In the genomic region with DNA sequence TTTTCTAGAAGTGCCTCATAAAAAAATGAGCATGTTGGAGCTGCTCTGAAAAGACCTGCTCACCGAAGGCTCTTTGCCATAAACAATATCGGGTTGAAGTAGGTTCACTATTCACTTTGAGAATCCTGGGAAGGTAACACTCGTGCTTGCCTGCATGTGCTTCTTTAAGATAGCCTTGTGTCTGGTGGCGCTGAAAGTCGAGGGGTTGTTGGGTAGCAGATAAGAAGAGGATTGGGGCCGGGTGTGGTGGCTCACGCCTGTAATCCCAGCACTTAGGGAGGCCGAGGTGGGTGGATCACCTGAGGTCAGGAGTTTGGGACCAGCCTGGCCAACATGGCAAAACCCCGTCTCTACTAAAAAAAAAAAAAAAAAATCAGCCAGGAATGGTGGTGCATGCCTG, we compare ENCODE assay signal across 10 cellular contexts. TPM values are rescaled to one million over a fixed set of nuclear protein-coding genes. Genes with fewer than 3 reads are reported as not detected.
DNase-seq lines count a peak whose midpoint lies in the region; ATAC-seq, FAIRE-seq and TF ChIP-seq lines count a peak whose summit lies in the region.
"Not testable (repeated sequence)": the region's sequence is repeated elsewhere in the genome, so short reads cannot be mapped to it uniquely, and the experiment has no call there.
"Had no signal": no experiment of that assay in that cellular context is flagged by ENCODE, and none has a peak within 500 bp of the region (broad histone marks: within the 10 kb centered on the region; RNA-seq: fewer than 3 reads in every experiment).

No MANE protein-coding gene starts in this region.

- H4K91ac ChIP-seq in IMR-90 (ENCODE audit: insufficient read depth, low read depth, low read length) = not testable (repeated sequence)

- not testable (repeated sequence) for H3K14ac ChIP-seq in IMR-90 (replicated peaks; ENCODE audit: low read depth, low read length)

- not testable (repeated sequence) for TF ChIP-seq POLR2A in IMR-90 (IDR thresholded peaks at IDR 0.05; ENCODE audit: low read depth, low read length); K562 (conservative IDR thresholded peaks at IDR 0.05); endothelial cell of umbilical vein (IDR thresholded peaks at IDR 0.05; ENCODE audit: low read depth, low read length); sigmoid colon (IDR thresholded peaks at IDR 0.05)

- dilution Hi-C loops in IMR-90 (cut with HindIII; ENCODE audit: low sequenced_read_pairs, unreplicated experiment); endothelial cell of umbilical vein (cut with MboI; ENCODE audit: extremely low pct_ligation_motif_present, low sequenced_read_pairs): not testable (repeated sequence)

- not testable (repeated sequence) for H3K27ac ChIP-seq in IMR-90 (ENCODE audit: insufficient read depth, low read length); K562 (ENCODE audit: extremely low read depth, low read depth, low read length); sigmoid colon
- H3K27ac ChIP-seq in endothelial cell of umbilical vein (ENCODE audit: insufficient read depth, low read depth, low read length) = peak overlapping the region; percentile 78

- POLR2A ChIA-PET in IMR-90 (lab: Charles Lee; ENCODE audit: unreplicated experiment); activated CD8-positive, alpha-beta T cell treated with anti-CD3 and anti-CD28 coated beads, Interleukin-2, amount 10 ng/mL, durations not matched to agents 7 days and 5 days (lab: Charles Lee); K562 (lab: Yijun Ruan, JAX); endothelial cell of umbilical vein (lab: Charles Lee): not testable (repeated sequence)

- not testable (repeated sequence) for TF ChIP-seq CTCF in IMR-90 (conservative IDR thresholded peaks at IDR 0.05; ENCODE audit: low read depth, low read length); K562 (IDR thresholded peaks at IDR 0.05 in 2 of 3, conservative IDR thresholded peaks at IDR 0.05 in 1 of 3; ENCODE audit: insufficient read depth in 2 of 3, low read depth in 1 of 3, low read length in 3 of 3); endothelial cell of umbilical vein (IDR thresholded peaks at IDR 0.05; ENCODE audit: extremely low read depth in 1 of 2, insufficient read depth in 1 of 2, low read depth in 1 of 2, low read length in 2 of 2); sigmoid colon (IDR thresholded peaks at IDR 0.05)

- not testable (repeated sequence) for H3K9ac ChIP-seq in IMR-90 (ENCODE audit: low read depth, low read length); K562 (ENCODE audit: insufficient read depth in 1 of 2, low read depth in 2 of 2, low read length in 2 of 2); endothelial cell of umbilical vein (replicated peaks; ENCODE audit: extremely low read depth, insufficient read depth, low read length)

- not testable (repeated sequence) for H3K56ac ChIP-seq in IMR-90 (ENCODE audit: extremely low read depth, insufficient read depth, low read length)

- not testable (repeated sequence) for H2AK5ac ChIP-seq in IMR-90 (ENCODE audit: low read depth, low read length)

- not testable (repeated sequence) for TF ChIP-seq RAD21 in IMR-90 (IDR thresholded peaks at IDR 0.05; ENCODE audit: low read length); K562 (CRISPR knock-in tag; conservative IDR thresholded peaks at IDR 0.05 in 1 of 2, IDR thresholded peaks at IDR 0.05 in 1 of 2)

- FAIRE-seq in K562 (lab: Jason Lieb, UNC); endothelial cell of umbilical vein (lab: Jason Lieb, UNC): not testable (repeated sequence)

- not testable (repeated sequence) for H3K4me3 Mint-ChIP-seq in activated CD8-positive, alpha-beta T cell treated with anti-CD3 and anti-CD28 coated beads, Interleukin-2, amount 10 ng/mL, durations not matched to agents 7 days and 5 days; activated naive CD8-positive, alpha-beta T cell

- not testable (repeated sequence) for H2AFZ ChIP-seq in IMR-90 (replicated peaks; ENCODE audit: low read length, poor library complexity); K562 (ENCODE audit: low read depth, low read length); endothelial cell of umbilical vein (ENCODE audit: low read depth, low read length)

- not testable (repeated sequence) for H3K27me3 ChIP-seq in IMR-90 (ENCODE audit: control insufficient read depth, insufficient read depth, low read length); K562 (ENCODE audit: control insufficient read depth in 2 of 2, insufficient read depth in 2 of 2, low read length in 2 of 2); endothelial cell of umbilical vein (ENCODE audit: control insufficient read depth in 2 of 2, insufficient read depth in 2 of 2, low read length in 2 of 2); sigmoid colon

- not testable (repeated sequence) for H3K79me2 ChIP-seq in K562 (ENCODE audit: control insufficient read depth, insufficient read depth, low read length); endothelial cell of umbilical vein (ENCODE audit: control insufficient read depth, insufficient read depth, low read length)

- not testable (repeated sequence) for H2BK20ac ChIP-seq in IMR-90 (ENCODE audit: low read depth, low read length)

- not testable (repeated sequence) for ATAC-seq in IMR-90 (ENCODE audit: low read depth); activated CD8-positive, alpha-beta T cell treated with anti-CD3 and anti-CD28 coated beads, Interleukin-2, amount 10 ng/mL, durations not matched to agents 7 days and 5 days; K562

- not testable (repeated sequence) for H3K18ac ChIP-seq in IMR-90 (ENCODE audit: low read depth, low read length)

- BruUV-seq in IMR-90 (replicated peaks; lab: Mats Ljungman, UMichigan); K562 (replicated peaks; lab: Mats Ljungman, UMichigan); endothelial cell of umbilical vein (replicated peaks; lab: Mats Ljungman, UMichigan): not testable (repeated sequence)

- 87% methylated on average over 3 of the region's 9 CpGs; no CpG with 5 or more reads in 1 of the 2 experiments for WGBS in IMR-90 (ENCODE audit: extremely low coverage in 2 of 2, insufficient read length in 1 of 2), 2 experiments
- WGBS in K562 (ENCODE audit: insufficient coverage, low coverage, missing lambda C conversion rate) = 44% methylated on average over 5 of the region's 9 CpGs
- 84 to 95% methylated on average over 9 of the region's 9 CpGs for WGBS in sigmoid colon, 2 donors

- not testable (repeated sequence) for H3K9me3 ChIP-seq in IMR-90 (ENCODE audit: control insufficient read depth, insufficient read depth, low read length); K562 (replicated peaks; ENCODE audit: control insufficient read depth, insufficient read depth, low read depth, low read length); endothelial cell of umbilical vein (replicated peaks; ENCODE audit: control insufficient read depth, insufficient read depth, low read length); sigmoid colon

- H2AK9ac ChIP-seq in IMR-90 (replicated peaks; ENCODE audit: low read depth, low read length, poor library complexity) = peak overlapping the region; percentile 35

- not testable (repeated sequence) for H3K23ac ChIP-seq in IMR-90 (ENCODE audit: low read depth, low read length)

- not testable (repeated sequence) for H3K4me2 ChIP-seq in IMR-90 (ENCODE audit: low read depth, low read length); K562 (ENCODE audit: insufficient read depth, low read length); endothelial cell of umbilical vein (ENCODE audit: insufficient read depth, low read length)

- not testable (repeated sequence) for H2BK15ac ChIP-seq in IMR-90 (ENCODE audit: low read depth, low read length)

- not testable (repeated sequence) for H4K8ac ChIP-seq in IMR-90 (ENCODE audit: low read depth in 2 of 2, low read length in 2 of 2)

- not testable (repeated sequence) for H2BK120ac ChIP-seq in IMR-90 (ENCODE audit: low read depth, low read length)

- H3K36me3 ChIP-seq in IMR-90 (ENCODE audit: control insufficient read depth, insufficient read depth, low read length) (peaks cover 23% of the 10 kb centered on the region), endothelial cell of umbilical vein (ENCODE audit: control insufficient read depth in 2 of 2, extremely low read depth in 1 of 2, insufficient read depth in 2 of 2, low read length in 2 of 2) (peaks cover 0 to 17% of the 10 kb centered on the region in 2 experiments), sigmoid colon (peaks cover 0 to 53% (median 5%) of the 10 kb centered on the region in 4 donors)
- H3K36me3 ChIP-seq in K562 (ENCODE audit: control insufficient read depth, insufficient read depth, low read length) = not testable (repeated sequence)

- not testable (repeated sequence) for DNase-seq in IMR-90; activated CD8-positive, alpha-beta T cell treated with anti-CD3 and anti-CD28 coated beads, Interleukin-2, amount 10 ng/mL, durations not matched to agents 7 days and 5 days; endothelial cell of umbilical vein (ENCODE audit: low read depth, low spot score)
- DNase-seq in K562 (ENCODE audit: extremely low read depth in 1 of 4, low spot score in 3 of 4) (peak in 1 of 4 experiments; percentile 15), sigmoid colon (peak; percentile 52)

- H2BK5ac ChIP-seq in IMR-90 (ENCODE audit: low read depth, low read length, poor library complexity, severe bottlenecking) = not testable (repeated sequence)

- peaks cover 78% of the 10 kb centered on the region for H3K4me1 Mint-ChIP-seq in activated CD8-positive, alpha-beta T cell treated with anti-CD3 and anti-CD28 coated beads, Interleukin-2, amount 10 ng/mL, durations not matched to agents 7 days and 5 days (ENCODE audit: low read depth)
- H3K4me1 Mint-ChIP-seq in activated naive CD8-positive, alpha-beta T cell (ENCODE audit: low read depth) = peaks cover 58% of the 10 kb centered on the region

- H3K27ac Mint-ChIP-seq in activated CD8-positive, alpha-beta T cell treated with anti-CD3 and anti-CD28 coated beads, Interleukin-2, amount 10 ng/mL, durations not matched to agents 7 days and 5 days = peak overlapping the region; percentile 27
- peak overlapping the region; percentile 22 for H3K27ac Mint-ChIP-seq in activated naive CD8-positive, alpha-beta T cell

- in situ Hi-C loops in IMR-90 (cut with MboI; ENCODE audit: low sequenced_read_pairs); K562 (cut with MboI): not testable (repeated sequence)

- H3K79me1 ChIP-seq in IMR-90 (ENCODE audit: low read depth in 1 of 2, low read length in 2 of 2) = not testable (repeated sequence)

- not testable (repeated sequence) for H3K27me3 Mint-ChIP-seq in activated CD8-positive, alpha-beta T cell treated with anti-CD3 and anti-CD28 coated beads, Interleukin-2, amount 10 ng/mL, durations not matched to agents 7 days and 5 days (ENCODE audit: low read depth); activated naive CD8-positive, alpha-beta T cell

- H3K4ac ChIP-seq in IMR-90 (ENCODE audit: low read depth, low read length) = not testable (repeated sequence)

- not testable (repeated sequence) for H4K5ac ChIP-seq in IMR-90 (ENCODE audit: low read depth, low read length)

- intact Hi-C loops in IMR-90 (cut with micrococcal nuclease); K562 (cut with micrococcal nuclease); sigmoid colon (cut with DNase I): not testable (repeated sequence)
- intact Hi-C loops in endothelial cell of umbilical vein (cut with micrococcal nuclease) = loop anchor here (5.0 kb wide), 2 partner anchors 41 to 79 kb away; a partner anchor contains a TSS

- H3K9me1 ChIP-seq in IMR-90 (ENCODE audit: insufficient read depth, low read length); K562 (ENCODE audit: control insufficient read depth, insufficient read depth, low read length); endothelial cell of umbilical vein (replicated peaks; ENCODE audit: control insufficient read depth, extremely low read depth, insufficient read depth, low read length): not testable (repeated sequence)

- peaks cover 79% of the 10 kb centered on the region for H3K36me3 Mint-ChIP-seq in activated CD8-positive, alpha-beta T cell treated with anti-CD3 and anti-CD28 coated beads, Interleukin-2, amount 10 ng/mL, durations not matched to agents 7 days and 5 days (ENCODE audit: low read depth)
- H3K36me3 Mint-ChIP-seq in activated naive CD8-positive, alpha-beta T cell = peaks cover 24% of the 10 kb centered on the region

- not testable (repeated sequence) for H4K20me1 ChIP-seq in IMR-90 (ENCODE audit: insufficient read depth, low read length); K562 (replicated peaks; ENCODE audit: control insufficient read depth, insufficient read depth, low read length); endothelial cell of umbilical vein (replicated peaks; ENCODE audit: control insufficient read depth, extremely low read depth, insufficient read depth, low read length)

- not testable (repeated sequence) for H3K4me3 ChIP-seq in IMR-90 (ENCODE audit: insufficient read depth, low read depth, low read length); K562; endothelial cell of umbilical vein (replicated peaks in 1 of 3; ENCODE audit: insufficient read depth in 1 of 3, low read depth in 1 of 3, low read length in 3 of 3); sigmoid colon

- not testable (repeated sequence) for H3K4me1 ChIP-seq in IMR-90 (ENCODE audit: control insufficient read depth, insufficient read depth, low read length); K562 (replicated peaks in 1 of 2; ENCODE audit: control insufficient read depth in 2 of 2, insufficient read depth in 2 of 2, low read length in 2 of 2); sigmoid colon
- peaks cover 14% of the 10 kb centered on the region for H3K4me1 ChIP-seq in endothelial cell of umbilical vein (ENCODE audit: control insufficient read depth, extremely low read depth, insufficient read depth, low read length)

- CTCF ChIA-PET in IMR-90 (lab: Yijun Ruan, JAX); K562 (lab: Yijun Ruan, JAX; ENCODE audit: low intra/inter-chr PET ratio): not testable (repeated sequence)
- CTCF ChIA-PET in activated CD8-positive, alpha-beta T cell treated with anti-CD3 and anti-CD28 coated beads, Interleukin-2, amount 10 ng/mL, durations not matched to agents 7 days and 5 days (lab: Charles Lee) = interaction anchor here (1.3 to 2.6 kb wide), 2 partner anchors 10 to 40 kb away, joined by 5 to 14 read pairs; no protein-coding TSS in a partner anchor
- CTCF ChIA-PET in endothelial cell of umbilical vein (lab: Charles Lee) = interaction anchor here (1.3 kb wide), 1 partner anchor 11 kb away, joined by 3 read pairs; no protein-coding TSS in a partner anchor

- H3K9me3 Mint-ChIP-seq in activated CD8-positive, alpha-beta T cell treated with anti-CD3 and anti-CD28 coated beads, Interleukin-2, amount 10 ng/mL, durations not matched to agents 7 days and 5 days (ENCODE audit: insufficient read depth); activated naive CD8-positive, alpha-beta T cell (ENCODE audit: low read depth): not testable (repeated sequence)

- not testable (repeated sequence) for TF ChIP-seq EP300 in K562 (IDR thresholded peaks at IDR 0.05; ENCODE audit: low read length); sigmoid colon (IDR thresholded peaks at IDR 0.05)

RNA-seq across cellular contexts. Expression of a gene that starts 6.6 kb away (rescaled TPM):
- total RNA-seq in IMR-90 (2012; rRNA removed) = not detected in 2 replicates
- not detected in 2 replicates for polyA plus RNA-seq in IMR-90 (2012; rRNA removed)
- polyA plus RNA-seq in IMR-90 (2012; cell fraction: cytosol; rRNA removed) = not detected in 2 replicates
- 0.03 TPM in 1 of 2 replicates, not detected in the other for polyA plus RNA-seq in IMR-90 (2012; cell fraction: nucleus; rRNA removed; ENCODE audit: low replicate concordance)
- total RNA-seq in activated CD8-positive, alpha-beta T cell treated with anti-CD3 and anti-CD28 coated beads, Interleukin-2, amount 10 ng/mL, durations not matched to agents 7 days and 5 days = 100 to 1,000 TPM; 141 to 145 TPM
- total RNA-seq in K562 (2011; cell fraction: chromatin; rRNA removed; ENCODE audit: low replicate concordance) = not detected in 2 replicates
- total RNA-seq in K562 (2011; cell fraction: nucleolus; rRNA removed) = not detected in 2 replicates
- total RNA-seq in K562 (2011; cell fraction: nucleoplasm; rRNA removed) = not detected in 2 replicates
- not detected in 2 replicates for total RNA-seq in K562 (2014; rRNA removed)
- not detected in 2 replicates for total RNA-seq in K562 (2014; rRNA removed; fragmentation: Illumina TruSeq; extraction: Trizol)
- not detected in 2 replicates for total RNA-seq in K562 (2015; rRNA removed; fragmentation: Illumina TruSeq; extraction: Trizol)
- total RNA-seq in K562 (2021) = not detected in 2 replicates
- not detected in 2 replicates for polyA plus RNA-seq in K562 (2011; rRNA removed)
- polyA plus RNA-seq in K562 (2011; cell fraction: cytosol; rRNA removed) = not detected in 2 replicates
- polyA plus RNA-seq in K562 (2011; cell fraction: nucleus; rRNA removed) = not detected in 2 replicates
- polyA plus RNA-seq in K562 (2012) = not detected in 2 replicates
- polyA plus RNA-seq in K562 (2014; fragmentation: Illumina TruSeq; extraction: Trizol) = not detected in 2 replicates
- not detected for polyA plus RNA-seq in K562 (2014; fragmentation: Nextera tagmentation; extraction: Ambion mirVana)
- polyA plus RNA-seq in K562 (2014; rRNA removed) = not detected in 2 replicates
- polyA minus RNA-seq in K562 (2011; rRNA and poly(A)+ RNA removed) = not detected in 2 replicates
- not detected in 2 replicates for polyA minus RNA-seq in K562 (2011; cell fraction: cytosol; rRNA and poly(A)+ RNA removed)
- polyA minus RNA-seq in K562 (2011; cell fraction: nucleus; rRNA and poly(A)+ RNA removed) = not detected in 2 replicates
- total RNA-seq in endothelial cell of umbilical vein = not detected in 2 replicates
- polyA plus RNA-seq in endothelial cell of umbilical vein = not detected in 2 replicates
- polyA plus RNA-seq in endothelial cell of umbilical vein (2011; cell fraction: cytosol; rRNA removed) = not detected in 2 replicates
- polyA plus RNA-seq in endothelial cell of umbilical vein (2011; cell fraction: nucleus; rRNA removed) = not detected in 2 replicates
- not detected in 2 replicates for polyA plus RNA-seq in endothelial cell of umbilical vein (2012)
- polyA minus RNA-seq in endothelial cell of umbilical vein = not detected in 2 replicates
- polyA minus RNA-seq in endothelial cell of umbilical vein (2011; cell fraction: cytosol; rRNA and poly(A)+ RNA removed) = not detected
- polyA minus RNA-seq in endothelial cell of umbilical vein (2011; cell fraction: nucleus; rRNA and poly(A)+ RNA removed) = not detected in 2 replicates
- total RNA-seq in sigmoid colon = not detected
- 1 to 10 TPM in 1 of 3 donors, under 1 TPM in 2; 0.60 to 6.5 (median 0.69) TPM for polyA plus RNA-seq in sigmoid colon
- total RNA-seq: A673, Caco-2, Calu3 had no signal
- polyA plus RNA-seq: AG04450 had no signal

RNA-seq across cellular contexts. Expression of a gene that starts 33.5 kb away (rescaled TPM):
- total RNA-seq in IMR-90 (2012; rRNA removed) = 0.83 and 0.90 TPM in 2 replicates
- 0.75 and 1.3 TPM in 2 replicates for polyA plus RNA-seq in IMR-90 (2012; rRNA removed)
- 0.25 and 0.29 TPM in 2 replicates for polyA plus RNA-seq in IMR-90 (2012; cell fraction: cytosol; rRNA removed)
- 2.3 and 9.8 TPM in 2 replicates for polyA plus RNA-seq in IMR-90 (2012; cell fraction: nucleus; rRNA removed; ENCODE audit: low replicate concordance)
- total RNA-seq in activated CD8-positive, alpha-beta T cell treated with anti-CD3 and anti-CD28 coated beads, Interleukin-2, amount 10 ng/mL, durations not matched to agents 7 days and 5 days = 1 to 10 TPM; 6.5 to 6.6 TPM
- 2.2 and 4.0 TPM in 2 replicates for total RNA-seq in K562 (2011; cell fraction: chromatin; rRNA removed; ENCODE audit: low replicate concordance)
- 0.67 and 1.8 TPM in 2 replicates for total RNA-seq in K562 (2011; cell fraction: nucleolus; rRNA removed)
- 1.1 and 1.8 TPM in 2 replicates for total RNA-seq in K562 (2011; cell fraction: nucleoplasm; rRNA removed)
- total RNA-seq in K562 (2014; rRNA removed) = 0.45 and 0.86 TPM in 2 replicates
- 0.77 and 0.87 TPM in 2 replicates for total RNA-seq in K562 (2014; rRNA removed; fragmentation: Illumina TruSeq; extraction: Trizol)
- 1.2 and 1.4 TPM in 2 replicates for total RNA-seq in K562 (2015; rRNA removed; fragmentation: Illumina TruSeq; extraction: Trizol)
- 0.47 and 0.58 TPM in 2 replicates for total RNA-seq in K562 (2021)
- polyA plus RNA-seq in K562 (2011; rRNA removed) = 0.85 and 1.3 TPM in 2 replicates
- 0.15 and 0.66 TPM in 2 replicates for polyA plus RNA-seq in K562 (2011; cell fraction: cytosol; rRNA removed)
- polyA plus RNA-seq in K562 (2011; cell fraction: nucleus; rRNA removed) = 2.3 and 6.8 TPM in 2 replicates
- 0.49 and 2.3 TPM in 2 replicates for polyA plus RNA-seq in K562 (2012)
- 0.42 and 1.1 TPM in 2 replicates for polyA plus RNA-seq in K562 (2014; fragmentation: Illumina TruSeq; extraction: Trizol)
- under 1 TPM; 0.27 to 0.64 TPM for polyA plus RNA-seq in K562 (2014; fragmentation: Nextera tagmentation; extraction: Ambion mirVana)
- polyA plus RNA-seq in K562 (2014; rRNA removed) = 1.3 and 1.5 TPM in 2 replicates
- 0.56 and 1.6 TPM in 2 replicates for polyA minus RNA-seq in K562 (2011; rRNA and poly(A)+ RNA removed)
- polyA minus RNA-seq in K562 (2011; cell fraction: cytosol; rRNA and poly(A)+ RNA removed) = not detected in 2 replicates
- polyA minus RNA-seq in K562 (2011; cell fraction: nucleus; rRNA and poly(A)+ RNA removed) = 0.67 and 2.2 TPM in 2 replicates
- 2.3 and 4.0 TPM in 2 replicates for total RNA-seq in endothelial cell of umbilical vein
- 0.92 and 1.0 TPM in 2 replicates for polyA plus RNA-seq in endothelial cell of umbilical vein
- polyA plus RNA-seq in endothelial cell of umbilical vein (2011; cell fraction: cytosol; rRNA removed) = 0.39 and 0.56 TPM in 2 replicates
- 6.8 and 6.9 TPM in 2 replicates for polyA plus RNA-seq in endothelial cell of umbilical vein (2011; cell fraction: nucleus; rRNA removed)
- polyA plus RNA-seq in endothelial cell of umbilical vein (2012) = 0.71 and 0.79 TPM in 2 replicates
- polyA minus RNA-seq in endothelial cell of umbilical vein = 2.1 and 2.9 TPM in 2 replicates
- polyA minus RNA-seq in endothelial cell of umbilical vein (2011; cell fraction: cytosol; rRNA and poly(A)+ RNA removed) = not detected
- 3.4 and 3.5 TPM in 2 replicates for polyA minus RNA-seq in endothelial cell of umbilical vein (2011; cell fraction: nucleus; rRNA and poly(A)+ RNA removed)
- total RNA-seq in sigmoid colon = 1 to 10 TPM; 1.4 to 5.0 (median 3.9) TPM
- 1 to 10 TPM in 1 of 3 donors, under 1 TPM in 2; 0.60 to 1.5 (median 0.69) TPM for polyA plus RNA-seq in sigmoid colon

Comparison
In these comparisons a context has a peak if more than half of its experiments do, and no peak if none do; other contexts are left out.
1. RNA of a gene that starts 6.6 kb away (total RNA-seq): 141 to 145 TPM in activated CD8-positive, alpha-beta T cell treated with anti-CD3 and anti-CD28 coated beads, Interleukin-2, amount 10 ng/mL, durations not matched to agents 7 days and 5 days; not detected in IMR-90, not detected in K562, not detected in endothelial cell of umbilical vein and not detected in sigmoid colon; every median in the first group is over 100 times any median in the second.